ENCODE assay signal across 16 cellular contexts in the genomic region with DNA sequence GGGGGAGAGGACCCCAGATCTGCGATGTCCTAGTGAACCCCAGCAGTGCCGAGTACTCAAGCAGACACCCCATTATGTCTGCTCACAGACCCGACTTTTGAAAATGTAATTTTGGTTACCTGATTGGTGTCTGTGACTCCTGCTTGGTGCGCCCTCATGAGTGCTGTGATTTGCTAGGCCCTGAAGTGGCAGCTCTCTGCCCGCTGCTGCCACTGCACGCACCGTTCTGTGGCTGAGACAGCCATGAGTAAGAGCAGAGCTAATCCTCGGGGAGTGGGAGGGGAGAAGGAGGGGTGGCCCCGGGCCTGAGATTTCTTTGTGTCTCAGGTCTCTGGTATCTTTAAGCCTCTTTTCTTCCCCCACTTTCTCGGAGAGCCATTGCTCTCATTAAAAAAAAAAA. TPM values are rescaled to one million over a fixed set of nuclear protein-coding genes. Genes with fewer than 3 reads are reported as not detected.
DNase-seq lines count a peak whose midpoint lies in the region; ATAC-seq, FAIRE-seq and TF ChIP-seq lines count a peak whose summit lies in the region.
"Had no signal": no experiment of that assay in that cellular context is flagged by ENCODE, and none has a peak within 500 bp of the region (broad histone marks: within the 10 kb centered on the region; RNA-seq: fewer than 3 reads in every experiment).

No MANE protein-coding gene starts in this region.

- H3K79me2 ChIP-seq in ACC112 (ENCODE audit: control insufficient read depth, insufficient read depth, low read length, unreplicated experiment): no peaks in the 10 kb centered on the region

- H3K4me3 ChIP-seq in ACC112 (ENCODE audit: low read depth, low read length) (no peak overlapping the region), right atrium auricular region (no peak overlapping the region)
- H3K4me3 ChIP-seq: esophagus squamous epithelium had no signal

- H3K27me3 ChIP-seq in ACC112 (ENCODE audit: insufficient read depth, low read length) (no peaks in the 10 kb centered on the region), right atrium auricular region (no peaks in the 10 kb centered on the region)
- H3K27me3 ChIP-seq: esophagus squamous epithelium had no signal

- no peak overlapping the region for H2AFZ ChIP-seq in ACC112 (ENCODE audit: low read length, unreplicated experiment)

- peaks cover 43% of the 10 kb centered on the region for H3K4me1 ChIP-seq in ACC112 (ENCODE audit: control insufficient read depth, insufficient read depth, low read length, unreplicated experiment)
- peaks cover 0 to 25% of the 10 kb centered on the region in 2 donors for H3K4me1 ChIP-seq in right atrium auricular region

- H3K27ac Mint-ChIP-seq in T-helper 2 cell treated with Interferon-gamma antibody and Interleukin-4, amounts not matched to agents 5 μg/mL and 100 μg/mL, for 36 hours: no peak overlapping the region
- H3K27ac Mint-ChIP-seq: stimulated activated naive CD8-positive, alpha-beta T cell treated with anti-CD3 and anti-CD28 coated beads, Interleukin-15, Interleukin-2, amounts not matched to agents 100 ng/mL and 50 ng/mL, for 24 hours had no signal

- H3K27me3 Mint-ChIP-seq in T-helper 2 cell treated with Interferon-gamma antibody and Interleukin-4, amounts not matched to agents 5 μg/mL and 100 μg/mL, for 36 hours (ENCODE audit: low read depth): peaks cover 7% of the 10 kb centered on the region

- H3K4me1 Mint-ChIP-seq in T-helper 2 cell treated with Interferon-gamma antibody and Interleukin-4, amounts not matched to agents 5 μg/mL and 100 μg/mL, for 36 hours (ENCODE audit: low read depth): no peaks in the 10 kb centered on the region

- DNase-seq in LHCN-M2 (ENCODE audit: low read depth): peak; percentile 87
- peak; percentile 90 for DNase-seq in astrocyte of the hippocampus (ENCODE audit: low read depth, low spot score)
- peak; percentile 38 for DNase-seq in right atrium auricular region (ENCODE audit: low spot score)
- no peak for DNase-seq in T-helper 2 cell treated with Interferon-gamma antibody and Interleukin-4, amounts not matched to agents 5 μg/mL and 100 μg/mL, for 36 hours (ENCODE audit: low spot score)
- DNase-seq in HTR-8/SVneo (ENCODE audit: insufficient read length, low spot score): no peak
- DNase-seq: aorta, esophagus squamous epithelium, GDM1, KBM-7, NCI-H2029 treated with DMSO at 0.1 percent for 48 hours had no signal

- H3K36me3 Mint-ChIP-seq in T-helper 2 cell treated with Interferon-gamma antibody and Interleukin-4, amounts not matched to agents 5 μg/mL and 100 μg/mL, for 36 hours (ENCODE audit: low read depth): no peaks in the 10 kb centered on the region

- H3K27ac ChIP-seq in ACC112 (ENCODE audit: low read depth, low read length) (peak overlapping the region; percentile 91), right atrium auricular region (peak overlapping the region in 1 of 2 donors; percentile 32)
- H3K27ac ChIP-seq: esophagus squamous epithelium, neutrophil had no signal

- no peaks in the 10 kb centered on the region for H3K36me3 ChIP-seq in ACC112 (ENCODE audit: insufficient read depth, low read length)
- no peaks in the 10 kb centered on the region for H3K36me3 ChIP-seq in right atrium auricular region
- H3K36me3 ChIP-seq: esophagus squamous epithelium, neutrophil had no signal

- ATAC-seq in GM21825 (IDR thresholded peaks at IDR 0.05; ENCODE audit: unreplicated experiment) (no peak), GM18519 (IDR thresholded peaks at IDR 0.05; ENCODE audit: low FRiP score, unreplicated experiment) (no peak)

- peaks cover 0 to 7% of the 10 kb centered on the region in 2 donors for H3K9me3 ChIP-seq in right atrium auricular region
- H3K9me3 ChIP-seq: neutrophil had no signal

- FAIRE-seq in HTR-8/SVneo (lab: Jason Lieb, UNC): no peak
- FAIRE-seq: keratinocyte had no signal

- TF ChIP-seq CTCF in right atrium auricular region (IDR thresholded peaks at IDR 0.05): no peak

- no peak overlapping the region for H3K4me3 Mint-ChIP-seq in T-helper 2 cell treated with Interferon-gamma antibody and Interleukin-4, amounts not matched to agents 5 μg/mL and 100 μg/mL, for 36 hours
- H3K4me3 Mint-ChIP-seq: stimulated activated naive CD8-positive, alpha-beta T cell treated with anti-CD3 and anti-CD28 coated beads, Interleukin-15, Interleukin-2, amounts not matched to agents 100 ng/mL and 50 ng/mL, for 24 hours had no signal

- H3K9me3 Mint-ChIP-seq in T-helper 2 cell treated with Interferon-gamma antibody and Interleukin-4, amounts not matched to agents 5 μg/mL and 100 μg/mL, for 36 hours: peaks cover 5% of the 10 kb centered on the region

RNA-seq across cellular contexts. Expression of gene FHOD3, which starts 18.2 kb away (rescaled TPM):
- total RNA-seq in LHCN-M2 (2014; rRNA removed) (8.5 and 8.7 TPM in 2 replicates), right atrium auricular region (100 to 1,000 TPM in 1 of 2 donors, 10 to 100 TPM in 1; 66.0 to 114 TPM)
- polyA plus RNA-seq in LHCN-M2 (2012): 3.3 TPM

Comparison
In these comparisons a context has a peak if more than half of its experiments do, and no peak if none do; other contexts are left out.
1. DNase-seq: peak in LHCN-M2 (single experiment), astrocyte of the hippocampus (single experiment) and right atrium auricular region (single experiment); none in T-helper 2 cell treated with Interferon-gamma antibody and Interleukin-4, amounts not matched to agents 5 μg/mL and 100 μg/mL, for 36 hours (single experiment) and HTR-8/SVneo (single experiment).